In genomic region chr1:201795066-201795465, GRCh38 we compare ENCODE assay signal across 11 cellular contexts. TPM values are rescaled to one million over a fixed set of nuclear protein-coding genes. Genes with fewer than 3 reads are reported as not detected.
A peak's percentile ranks its signal among the peaks of the same experiment; 100 is the strongest.
DNase-seq lines count a peak whose midpoint lies in the region; ATAC-seq and TF ChIP-seq lines count a peak whose summit lies in the region.
"Had no signal": no experiment of that assay in that cellular context is flagged by ENCODE, and none has a peak within 500 bp of the region (broad histone marks: within the 10 kb centered on the region; RNA-seq: fewer than 3 reads in every experiment).

No MANE protein-coding gene starts in this region.

- H3K4me1 Mint-ChIP-seq in progenitor cell of endocrine pancreas (ENCODE audit: low read depth) = peaks cover 1% of the 10 kb centered on the region

- TF ChIP-seq POLR2A in NB4 (IDR thresholded peaks at IDR 0.05; ENCODE audit: extremely low read depth, insufficient read length) (no peak), gastroesophageal sphincter (IDR thresholded peaks at IDR 0.05) (no peak)

- peak overlapping the region; percentile 38 for H3K27ac Mint-ChIP-seq in progenitor cell of endocrine pancreas
- H3K27ac Mint-ChIP-seq: T-helper 17 cell had no signal

- no peaks in the 10 kb centered on the region for H3K27me3 Mint-ChIP-seq in progenitor cell of endocrine pancreas
- H3K27me3 Mint-ChIP-seq: T-helper 17 cell had no signal

- H3K9me3 Mint-ChIP-seq in progenitor cell of endocrine pancreas (ENCODE audit: low read depth) = no peaks in the 10 kb centered on the region

- H3K27ac ChIP-seq in brain microvascular endothelial cell = no peak overlapping the region
- no peak overlapping the region for H3K27ac ChIP-seq in gastroesophageal sphincter

- no peak for TF ChIP-seq EP300 in gastroesophageal sphincter (IDR thresholded peaks at IDR 0.05)

- H3K36me3 ChIP-seq in brain microvascular endothelial cell (replicated peaks) (peaks cover 89% of the 10 kb centered on the region), gastroesophageal sphincter (peaks cover 0 to 44% of the 10 kb centered on the region in 2 donors)

- in situ Hi-C loops in brain microvascular endothelial cell (cut with HindIII; ENCODE audit: low pct_ligation_motif_present, low sequenced_read_pairs) = no loop called here

- peaks cover 6 to 33% (median 27%) of the 10 kb centered on the region in 3 donors for H3K4me1 ChIP-seq in gastroesophageal sphincter

- DNase-seq in NCI-H1436 (lab: John Stamatoyannopoulos, UW) (peak; percentile 15), NCI-H1436 treated with DMSO at 0.1 percent for 48 hours (lab: John Stamatoyannopoulos, UW) (no peak), NB4 (ENCODE audit: low read depth) (peak; percentile 39), brain microvascular endothelial cell (peak; percentile 29), progenitor cell of endocrine pancreas (ENCODE audit: low spot score, unreplicated experiment) (no peak), DMS79 treated with DMSO at 0.1 percent for 48 hours (lab: John Stamatoyannopoulos, UW) (no peak), GM19238 (ENCODE audit: insufficient read length, low spot score) (no peak)
- DNase-seq: cortex of kidney, T-helper 17 cell had no signal

- no peak overlapping the region for H3K4me3 Mint-ChIP-seq in progenitor cell of endocrine pancreas (ENCODE audit: low read depth)
- H3K4me3 Mint-ChIP-seq: T-helper 17 cell had no signal

- no peaks in the 10 kb centered on the region for H3K9me3 ChIP-seq in gastroesophageal sphincter

- 74 to 80% methylated on average over 3 of the region's 3 CpGs for WGBS in gastroesophageal sphincter (ENCODE audit: low coverage in 1 of 2), 2 donors

- H3K4me3 ChIP-seq in NB4 (ENCODE audit: low read depth, low read length) = no peak overlapping the region
- no peak overlapping the region for H3K4me3 ChIP-seq in brain microvascular endothelial cell (ENCODE audit: low read depth, low read length)
- H3K4me3 ChIP-seq in gastroesophageal sphincter = no peak overlapping the region

- peak; percentile 41 for TF ChIP-seq CTCF in NB4 (IDR thresholded peaks at IDR 0.05; ENCODE audit: low read depth, low read length)
- peak; percentile 55 for TF ChIP-seq CTCF in brain microvascular endothelial cell (IDR thresholded peaks at IDR 0.05; ENCODE audit: low read depth, low read length, missing control alignments)
- peak; percentile 43 for TF ChIP-seq CTCF in progenitor cell of endocrine pancreas (IDR thresholded peaks at IDR 0.05; ENCODE audit: unreplicated experiment)
- TF ChIP-seq CTCF in gastroesophageal sphincter (IDR thresholded peaks at IDR 0.05) = peak in 2 of 4 experiments; percentile 23 to 31

- no peak for ATAC-seq in gastroesophageal sphincter
- ATAC-seq: sciatic nerve, T-helper 17 cell had no signal

- no peaks in the 10 kb centered on the region for H3K27me3 ChIP-seq in brain microvascular endothelial cell (replicated peaks)
- no peaks in the 10 kb centered on the region for H3K27me3 ChIP-seq in gastroesophageal sphincter

- peaks cover 40% of the 10 kb centered on the region for H3K36me3 Mint-ChIP-seq in progenitor cell of endocrine pancreas (ENCODE audit: insufficient read depth)

RNA-seq across cellular contexts. Expression of gene IPO9, which starts 33.9 kb away (rescaled TPM):
- total RNA-seq in progenitor cell of endocrine pancreas (94.9 and 99.8 TPM in 2 replicates), gastroesophageal sphincter (10 to 100 TPM; 21.6 to 30.7 (median 26.5) TPM)

Comparison
In these comparisons a context has a peak if more than half of its experiments do, and no peak if none do; other contexts are left out.
1. DNase-seq: peak in NCI-H1436 (single experiment), NB4 (single experiment) and brain microvascular endothelial cell (single experiment); none in NCI-H1436 treated with DMSO at 0.1 percent for 48 hours (single experiment), progenitor cell of endocrine pancreas (single experiment), DMS79 treated with DMSO at 0.1 percent for 48 hours (single experiment) and GM19238 (single experiment).